In the genomic region with DNA sequence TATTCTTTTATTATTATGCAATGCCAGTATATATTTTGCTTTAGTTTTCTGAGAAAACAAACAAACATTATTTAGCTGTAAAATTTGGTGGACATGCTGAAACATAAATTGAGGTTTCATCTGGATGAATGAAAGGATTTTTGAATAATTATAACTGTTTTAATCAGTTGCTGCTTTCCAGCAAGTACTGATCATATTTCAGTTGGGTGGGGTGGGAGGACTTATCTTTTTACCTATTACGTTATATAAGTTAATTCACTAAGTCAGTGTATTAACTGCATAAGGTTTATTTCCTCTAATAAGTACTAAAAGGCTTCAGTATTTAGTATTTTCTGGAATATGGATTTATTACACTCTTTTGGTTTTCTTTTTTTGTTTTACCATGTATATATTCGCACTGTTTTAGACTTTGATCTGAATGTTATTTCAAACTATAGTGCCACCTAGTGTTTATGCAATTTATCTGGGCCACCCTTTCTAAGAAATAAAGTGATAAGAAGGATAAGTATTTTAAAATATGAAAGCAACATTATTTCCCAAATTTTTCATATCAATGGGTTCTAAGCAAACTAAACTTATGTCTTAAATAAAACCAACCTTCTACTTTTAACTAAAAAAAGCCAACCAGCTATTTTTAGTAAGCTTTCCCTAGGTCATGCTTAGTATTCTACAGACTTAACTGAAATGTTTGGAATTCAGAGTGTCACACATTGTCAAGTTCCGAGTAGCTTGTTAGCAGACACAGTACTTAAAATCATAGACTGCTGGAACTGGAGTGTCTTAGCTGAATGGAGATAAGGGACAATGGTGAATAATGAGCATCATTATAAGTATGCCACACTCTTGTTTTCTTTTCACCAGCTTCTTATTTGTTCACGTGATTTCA, we compare ENCODE assay signal across 8 cellular contexts.
DNase-seq lines count a peak whose midpoint lies in the region; ATAC-seq and TF ChIP-seq lines count a peak whose summit lies in the region.

No MANE protein-coding gene starts in this region.

- H3K27me3 ChIP-seq in endodermal cell (ENCODE audit: control insufficient read depth, insufficient read depth, low read length, poor library complexity, severe bottlenecking) (no peaks in the 10 kb centered on the region), MG63 (no peaks in the 10 kb centered on the region)

- DNase-seq in AG08395 (ENCODE audit: low spot score), result peak; percentile 24
- DNase-seq in NCI-H526 treated with DMSO at 0.1 percent for 48 hours (lab: John Stamatoyannopoulos, UW), result peak; percentile 45
- DNase-seq in endodermal cell, result no peak
- peak; percentile 49 for DNase-seq in renal cortical epithelial cell (ENCODE audit: low read depth)
- no peak for DNase-seq in MG63

- H3K27ac ChIP-seq in endodermal cell (ENCODE audit: low read depth, low read length), result no peak overlapping the region

- H3K4me3 ChIP-seq in endodermal cell (ENCODE audit: low read length) (no peak overlapping the region), MG63 (no peak overlapping the region)

- no peaks in the 10 kb centered on the region for H3K27me3 Mint-ChIP-seq in endodermal cell (ENCODE audit: insufficient read depth)

- no peak overlapping the region for H3K4me3 Mint-ChIP-seq in endodermal cell

- no peaks in the 10 kb centered on the region for H3K9me3 Mint-ChIP-seq in endodermal cell

- ATAC-seq in GM18519 (IDR thresholded peaks at IDR 0.05; ENCODE audit: low FRiP score, unreplicated experiment) (peak; percentile 51), GM21576 (IDR thresholded peaks at IDR 0.05; ENCODE audit: unreplicated experiment) (no peak), GM19397 (IDR thresholded peaks at IDR 0.05; ENCODE audit: unreplicated experiment) (no peak)

- H3K36me3 ChIP-seq in endodermal cell (ENCODE audit: control insufficient read depth, insufficient read depth, low read length) (no peaks in the 10 kb centered on the region), MG63 (no peaks in the 10 kb centered on the region)

- H3K9me3 ChIP-seq in endodermal cell (ENCODE audit: control insufficient read depth, low read length) (no peaks in the 10 kb centered on the region), MG63 (no peaks in the 10 kb centered on the region)

- peak; percentile 79 for TF ChIP-seq CTCF in endodermal cell (conservative IDR thresholded peaks at IDR 0.05)

- 62% methylated on average over 2 of the region's 4 CpGs; no CpG with 5 or more reads in 1 of the 2 experiments for WGBS in endodermal cell (ENCODE audit: insufficient coverage in 1 of 2, insufficient read length in 1 of 2), 2 experiments

- peaks cover 3% of the 10 kb centered on the region for H3K4me1 Mint-ChIP-seq in endodermal cell

- no peaks in the 10 kb centered on the region for H3K4me1 ChIP-seq in endodermal cell (ENCODE audit: control insufficient read depth, insufficient read depth, low read length)

- H3K27ac Mint-ChIP-seq in endodermal cell, result no peak overlapping the region

- no peak overlapping the region for H3K9ac ChIP-seq in endodermal cell (ENCODE audit: extremely low read depth, low read length, poor library complexity, severe bottlenecking)

- H3K36me3 Mint-ChIP-seq in endodermal cell (ENCODE audit: low read depth), result no peaks in the 10 kb centered on the region

Comparison
In these comparisons a context has a peak if more than half of its experiments do, and no peak if none do; other contexts are left out.
1. DNase-seq: peak in AG08395 (single experiment), NCI-H526 treated with DMSO at 0.1 percent for 48 hours (single experiment) and renal cortical epithelial cell (single experiment); none in endodermal cell (single experiment) and MG63 (single experiment).